Comparison of ENCODE assay signal across 8 cellular contexts in genomic region chrX:129769467-129770154, GRCh38. TPM values are rescaled to one million over a fixed set of nuclear protein-coding genes. Genes with fewer than 3 reads are reported as not detected.
DNase-seq lines count a peak whose midpoint lies in the region; ATAC-seq and TF ChIP-seq lines count a peak whose summit lies in the region.

No MANE protein-coding gene starts in this region.

- no peak overlapping the region for H3K27ac Mint-ChIP-seq in CD14-positive monocyte

- no peaks in the 10 kb centered on the region for H3K36me3 Mint-ChIP-seq in CD14-positive monocyte

- intact Hi-C loops in CD14-positive monocyte (cut with micrococcal nuclease): no loop called here

- H3K9me3 Mint-ChIP-seq in CD14-positive monocyte: peaks cover 0 to 5% (median 2%) of the 10 kb centered on the region in 7 donors

- ATAC-seq in GM19438 (IDR thresholded peaks at IDR 0.05; ENCODE audit: low read depth, unreplicated experiment): peak; percentile 31
- ATAC-seq in HG03520 (IDR thresholded peaks at IDR 0.05; ENCODE audit: unreplicated experiment): peak; percentile 37

- H3K4me3 ChIP-seq in foreskin fibroblast (ENCODE audit: low read depth in 1 of 2, low read length in 2 of 2): no peak overlapping the region

- no peak overlapping the region for H3K4me3 Mint-ChIP-seq in CD14-positive monocyte

- H3K27me3 Mint-ChIP-seq in CD14-positive monocyte (ENCODE audit: low read depth in 3 of 3): peaks cover 0 to 9% (median under 1%) of the 10 kb centered on the region in 3 donors

- DNase-seq in activated T-cell treated with anti-CD3 and anti-CD28 coated beads for 48 hours (ENCODE audit: low read depth) (peak; percentile 52), D341Med (ENCODE audit: low spot score) (no peak), CD14-positive monocyte (ENCODE audit: low spot score) (no peak), foreskin fibroblast (no peak), NCI-H1048 (lab: John Stamatoyannopoulos, UW) (no peak)
- peak; percentile 77 for DNase-seq in stimulated activated CD4-positive, alpha-beta T cell treated with anti-CD3 and anti-CD28 coated beads, Interleukin-15, amount 100 ng/mL, for 24 hours

- H3K4me1 Mint-ChIP-seq in CD14-positive monocyte: peaks cover 54% of the 10 kb centered on the region

- TF ChIP-seq CTCF in CD14-positive monocyte (IDR thresholded peaks at IDR 0.05) (no peak), foreskin fibroblast (IDR thresholded peaks at IDR 0.05; ENCODE audit: low read depth, low read length) (no peak)

RNA-seq across cellular contexts. Expression of gene SASH3, which starts 10.1 kb away (rescaled TPM):
- 100 to 1,000 TPM; 127 to 179 TPM for polyA plus RNA-seq in CD14-positive monocyte

RNA-seq across cellular contexts. Expression of gene XPNPEP2, which starts 30.8 kb away (rescaled TPM):
- not detected for polyA plus RNA-seq in CD14-positive monocyte

Comparison
In these comparisons a context has a peak if more than half of its experiments do, and no peak if none do; other contexts are left out.
1. DNase-seq: peak in activated T-cell treated with anti-CD3 and anti-CD28 coated beads for 48 hours (single experiment) and stimulated activated CD4-positive, alpha-beta T cell treated with anti-CD3 and anti-CD28 coated beads, Interleukin-15, amount 100 ng/mL, for 24 hours (single experiment); none in D341Med (single experiment), CD14-positive monocyte (single experiment), foreskin fibroblast (0 of 2) and NCI-H1048 (single experiment).